1 cellular context compared by ENCODE assay signal in genomic region chr11:69567951-69568808, GRCh38.
TF ChIP-seq lines count a peak whose summit lies in the region.

No MANE protein-coding gene starts in this region.

TF ChIP-seq in HepG2, 621 proteins besides CTCF, POLR2A, EP300 and RAD21 (continued from another document and continues in another):
- no peak for TF ChIP-seq IRF1 (CRISPR knock-in tag; IDR thresholded peaks at IDR 0.05; ENCODE audit: low read depth)
- TF ChIP-seq ZNF629 (CRISPR knock-in tag; conservative IDR thresholded peaks at IDR 0.05): no peak
- TF ChIP-seq, protein P1, sequence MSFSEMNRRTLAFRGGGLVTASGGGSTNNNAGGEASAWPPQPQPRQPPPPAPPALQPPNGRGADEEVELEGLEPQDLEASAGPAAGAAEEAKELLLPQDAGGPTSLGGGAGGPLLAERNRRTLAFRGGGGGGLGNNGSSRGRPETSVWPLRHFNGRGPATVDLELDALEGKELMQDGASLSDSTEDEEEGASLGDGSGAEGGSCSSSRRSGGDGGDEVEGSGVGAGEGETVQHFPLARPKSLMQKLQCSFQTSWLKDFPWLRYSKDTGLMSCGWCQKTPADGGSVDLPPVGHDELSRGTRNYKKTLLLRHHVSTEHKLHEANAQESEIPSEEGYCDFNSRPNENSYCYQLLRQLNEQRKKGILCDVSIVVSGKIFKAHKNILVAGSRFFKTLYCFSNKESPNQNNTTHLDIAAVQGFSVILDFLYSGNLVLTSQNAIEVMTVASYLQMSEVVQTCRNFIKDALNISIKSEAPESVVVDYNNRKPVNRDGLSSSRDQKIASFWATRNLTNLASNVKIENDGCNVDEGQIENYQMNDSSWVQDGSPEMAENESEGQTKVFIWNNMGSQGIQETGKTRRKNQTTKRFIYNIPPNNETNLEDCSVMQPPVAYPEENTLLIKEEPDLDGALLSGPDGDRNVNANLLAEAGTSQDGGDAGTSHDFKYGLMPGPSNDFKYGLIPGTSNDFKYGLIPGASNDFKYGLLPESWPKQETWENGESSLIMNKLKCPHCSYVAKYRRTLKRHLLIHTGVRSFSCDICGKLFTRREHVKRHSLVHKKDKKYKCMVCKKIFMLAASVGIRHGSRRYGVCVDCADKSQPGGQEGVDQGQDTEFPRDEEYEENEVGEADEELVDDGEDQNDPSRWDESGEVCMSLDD (CRISPR knock-in tag; IDR thresholded peaks at IDR 0.05; ENCODE audit: borderline replicate concordance): no peak
- TF ChIP-seq ZFYVE20 (CRISPR knock-in tag; IDR thresholded peaks at IDR 0.05; ENCODE audit: borderline replicate concordance, low read depth): no peak
- peak; percentile 51 for TF ChIP-seq FOSL2 (CRISPR knock-in tag; IDR thresholded peaks at IDR 0.05)
- no peak for TF ChIP-seq ZNF83 (CRISPR knock-in tag; IDR thresholded peaks at IDR 0.05; ENCODE audit: borderline replicate concordance)
- no peak for TF ChIP-seq U2AF2 (IDR thresholded peaks at IDR 0.05; ENCODE audit: low read depth, low read length)
- TF ChIP-seq ZNF460 (CRISPR knock-in tag; IDR thresholded peaks at IDR 0.05; ENCODE audit: borderline replicate concordance): no peak
- peak; percentile 34; the same call in 1 of the 2 replicates for TF ChIP-seq ZNF547 (CRISPR knock-in tag; IDR thresholded peaks at IDR 0.05)
- TF ChIP-seq ZNF746 (CRISPR knock-in tag; IDR thresholded peaks at IDR 0.05): no peak
- TF ChIP-seq CCDC6 (CRISPR knock-in tag; IDR thresholded peaks at IDR 0.05): no peak
- TF ChIP-seq HDAC1 (CRISPR knock-in tag; IDR thresholded peaks at IDR 0.05): peak; percentile 52; the same call in 1 of the 2 replicates
- no peak for TF ChIP-seq TERF1 (CRISPR knock-in tag; IDR thresholded peaks at IDR 0.05)
- TF ChIP-seq HNF4G (IDR thresholded peaks at IDR 0.05; ENCODE audit: borderline replicate concordance, low read depth, low read length): peak; percentile 20; the same call in 1 of the 2 replicates
- no peak; the same call in 1 of the 2 replicates for TF ChIP-seq HNF4G (CRISPR knock-in tag; IDR thresholded peaks at IDR 0.05; ENCODE audit: borderline replicate concordance, low read depth)
- peak; percentile 72; the same call in 1 of the 2 replicates for TF ChIP-seq BATF2 (CRISPR knock-in tag; IDR thresholded peaks at IDR 0.05)
- no peak for TF ChIP-seq ADNP (CRISPR knock-in tag; IDR thresholded peaks at IDR 0.05)
- TF ChIP-seq ARID2 (CRISPR knock-in tag; IDR thresholded peaks at IDR 0.05; ENCODE audit: borderline replicate concordance): no peak
- TF ChIP-seq SRSF4 (IDR thresholded peaks at IDR 0.05; ENCODE audit: low read depth, low read length, poor library complexity, severe bottlenecking): no peak
- no peak for TF ChIP-seq HDAC6 (IDR thresholded peaks at IDR 0.05; ENCODE audit: low read depth, low read length)
- TF ChIP-seq, protein P2, sequence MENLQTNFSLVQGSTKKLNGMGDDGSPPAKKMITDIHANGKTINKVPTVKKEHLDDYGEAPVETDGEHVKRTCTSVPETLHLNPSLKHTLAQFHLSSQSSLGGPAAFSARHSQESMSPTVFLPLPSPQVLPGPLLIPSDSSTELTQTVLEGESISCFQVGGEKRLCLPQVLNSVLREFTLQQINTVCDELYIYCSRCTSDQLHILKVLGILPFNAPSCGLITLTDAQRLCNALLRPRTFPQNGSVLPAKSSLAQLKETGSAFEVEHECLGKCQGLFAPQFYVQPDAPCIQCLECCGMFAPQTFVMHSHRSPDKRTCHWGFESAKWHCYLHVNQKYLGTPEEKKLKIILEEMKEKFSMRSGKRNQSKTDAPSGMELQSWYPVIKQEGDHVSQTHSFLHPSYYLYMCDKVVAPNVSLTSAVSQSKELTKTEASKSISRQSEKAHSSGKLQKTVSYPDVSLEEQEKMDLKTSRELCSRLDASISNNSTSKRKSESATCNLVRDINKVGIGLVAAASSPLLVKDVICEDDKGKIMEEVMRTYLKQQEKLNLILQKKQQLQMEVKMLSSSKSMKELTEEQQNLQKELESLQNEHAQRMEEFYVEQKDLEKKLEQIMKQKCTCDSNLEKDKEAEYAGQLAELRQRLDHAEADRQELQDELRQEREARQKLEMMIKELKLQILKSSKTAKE (CRISPR knock-in tag; IDR thresholded peaks at IDR 0.05; ENCODE audit: borderline replicate concordance): peak; percentile 91
- TF ChIP-seq ISL2 (CRISPR knock-in tag; IDR thresholded peaks at IDR 0.05): no peak
- TF ChIP-seq SYNCRIP (IDR thresholded peaks at IDR 0.05; ENCODE audit: insufficient read depth, low read depth, low read length): no peak
- TF ChIP-seq, protein P3, sequence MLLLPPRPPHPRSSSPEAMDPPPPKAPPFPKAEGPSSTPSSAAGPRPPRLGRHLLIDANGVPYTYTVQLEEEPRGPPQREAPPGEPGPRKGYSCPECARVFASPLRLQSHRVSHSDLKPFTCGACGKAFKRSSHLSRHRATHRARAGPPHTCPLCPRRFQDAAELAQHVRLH (CRISPR knock-in tag; IDR thresholded peaks at IDR 0.05; ENCODE audit: borderline replicate concordance, low read depth): no peak
- no peak for TF ChIP-seq HMGXB3 (CRISPR knock-in tag; IDR thresholded peaks at IDR 0.05; ENCODE audit: borderline replicate concordance)
- no peak for TF ChIP-seq REL (CRISPR knock-in tag; conservative IDR thresholded peaks at IDR 0.05)
- TF ChIP-seq ZNF704 (CRISPR knock-in tag; IDR thresholded peaks at IDR 0.05; ENCODE audit: borderline replicate concordance): no peak
- no peak for TF ChIP-seq ZNF619 (CRISPR knock-in tag; IDR thresholded peaks at IDR 0.05)
- TF ChIP-seq ZNF644 (CRISPR knock-in tag; IDR thresholded peaks at IDR 0.05; ENCODE audit: low read depth): peak; percentile 48; the same call in 1 of the 2 replicates
- no peak for TF ChIP-seq CENPT (CRISPR knock-in tag; IDR thresholded peaks at IDR 0.05; ENCODE audit: low read depth)
- TF ChIP-seq RARG (CRISPR knock-in tag; IDR thresholded peaks at IDR 0.05; ENCODE audit: low read depth): no peak
- TF ChIP-seq PHB2 (IDR thresholded peaks at IDR 0.05; ENCODE audit: partially characterized antibody): no peak
- TF ChIP-seq UBTF (CRISPR knock-in tag; IDR thresholded peaks at IDR 0.05): no peak; the same call in 1 of the 2 replicates
- no peak for TF ChIP-seq ZNF484 (CRISPR knock-in tag; IDR thresholded peaks at IDR 0.05; ENCODE audit: borderline replicate concordance, low read depth)
- no peak for TF ChIP-seq RFXAP (CRISPR knock-in tag; IDR thresholded peaks at IDR 0.05; ENCODE audit: borderline replicate concordance)
- no peak for TF ChIP-seq NKX3-1 (CRISPR knock-in tag; IDR thresholded peaks at IDR 0.05)
- TF ChIP-seq ZNF691 (CRISPR knock-in tag; IDR thresholded peaks at IDR 0.05; ENCODE audit: borderline replicate concordance, low read depth): no peak
- TF ChIP-seq PRDM15 (CRISPR knock-in tag; IDR thresholded peaks at IDR 0.05): no peak
- TF ChIP-seq ZNF709 (CRISPR knock-in tag; IDR thresholded peaks at IDR 0.05): no peak
- TF ChIP-seq ZNF713 (CRISPR knock-in tag; IDR thresholded peaks at IDR 0.05): no peak
- no peak for TF ChIP-seq TARDBP (CRISPR knock-in tag; IDR thresholded peaks at IDR 0.05)
- no peak for TF ChIP-seq GATA4 (IDR thresholded peaks at IDR 0.05; ENCODE audit: borderline replicate concordance, low read depth)
